8 cellular contexts compared by ENCODE assay signal in genomic region chr10:22003964-22004281, GRCh38. TPM values are rescaled to one million over a fixed set of nuclear protein-coding genes. Genes with fewer than 3 reads are reported as not detected.
A peak's percentile ranks its signal among the peaks of the same experiment; 100 is the strongest.
DNase-seq lines count a peak whose midpoint lies in the region; ATAC-seq and TF ChIP-seq lines count a peak whose summit lies in the region.

No MANE protein-coding gene starts in this region.

- peaks cover 5% of the 10 kb centered on the region for H3K9me3 Mint-ChIP-seq in activated naive CD8-positive, alpha-beta T cell treated with anti-CD3 and anti-CD28 coated beads for 36 hours
- no peaks in the 10 kb centered on the region for H3K9me3 Mint-ChIP-seq in memory B cell

- peak overlapping the region; percentile 87 for H3K27ac ChIP-seq in 22Rv1

- DNase-seq in activated naive CD8-positive, alpha-beta T cell treated with anti-CD3 and anti-CD28 coated beads for 36 hours: no peak
- DNase-seq in memory B cell (ENCODE audit: low spot score in 2 of 2) (no peak), GM13976 (ENCODE audit: low spot score) (no peak), NCI-H82 treated with DMSO at 0.1 percent for 48 hours (lab: John Stamatoyannopoulos, UW; ENCODE audit: unreplicated experiment) (no peak)
- no peak for DNase-seq in effector CD4-positive, alpha-beta T cell
- no peak for DNase-seq in NK-92 treated with Interleukin-12 subunit alpha and Interleukin-12 subunit beta, amount 100 ng/mL, for 24 hours (lab: John Stamatoyannopoulos, UW)

- H3K4me1 Mint-ChIP-seq in activated naive CD8-positive, alpha-beta T cell treated with anti-CD3 and anti-CD28 coated beads for 36 hours: peaks cover 14% of the 10 kb centered on the region
- H3K4me1 Mint-ChIP-seq in memory B cell: peaks cover 27% of the 10 kb centered on the region

- H3K27ac Mint-ChIP-seq in activated naive CD8-positive, alpha-beta T cell treated with anti-CD3 and anti-CD28 coated beads for 36 hours: peak overlapping the region; percentile 87
- H3K27ac Mint-ChIP-seq in memory B cell: peak overlapping the region; percentile 94

- peaks cover 6% of the 10 kb centered on the region for H3K36me3 Mint-ChIP-seq in activated naive CD8-positive, alpha-beta T cell treated with anti-CD3 and anti-CD28 coated beads for 36 hours
- no peaks in the 10 kb centered on the region for H3K36me3 Mint-ChIP-seq in memory B cell

- peaks cover 16% of the 10 kb centered on the region for H3K27me3 Mint-ChIP-seq in activated naive CD8-positive, alpha-beta T cell treated with anti-CD3 and anti-CD28 coated beads for 36 hours
- H3K27me3 Mint-ChIP-seq in memory B cell: no peaks in the 10 kb centered on the region

- ATAC-seq in GM21717 (IDR thresholded peaks at IDR 0.05; ENCODE audit: unreplicated experiment): peak; percentile 9
- peak; percentile 14 for ATAC-seq in memory B cell (ENCODE audit: low read depth)

- in situ Hi-C loops in GM13976 (cut with MboI; ENCODE audit: low sequenced_read_pairs, unreplicated experiment): loop anchor here (10.0 to 25.0 kb wide), 2 partner anchors 433 to 991 kb away; no protein-coding TSS in a partner anchor

- H3K4me3 Mint-ChIP-seq in activated naive CD8-positive, alpha-beta T cell treated with anti-CD3 and anti-CD28 coated beads for 36 hours: peak overlapping the region; percentile 90
- peak overlapping the region; percentile 98 for H3K4me3 Mint-ChIP-seq in memory B cell

- TF ChIP-seq CTCF in 22Rv1 (IDR thresholded peaks at IDR 0.05) (no peak), GM13976 (IDR thresholded peaks at IDR 0.05; ENCODE audit: borderline replicate concordance, control extremely low read depth, extremely low read depth, insufficient read depth, missing control alignments) (no peak)

RNA-seq across cellular contexts. Expression of gene DNAJC1, which starts 0.4 kb away (rescaled TPM):
- total RNA-seq in activated naive CD8-positive, alpha-beta T cell treated with anti-CD3 and anti-CD28 coated beads for 36 hours: 10 to 100 TPM; 25.0 to 26.9 TPM
